Comparison of ENCODE assay signal across 20 cellular contexts in genomic region chr19:33558846-33559245, GRCh38. TPM values are rescaled to one million over a fixed set of nuclear protein-coding genes. Genes with fewer than 3 reads are reported as not detected.
DNase-seq lines count a peak whose midpoint lies in the region; TF ChIP-seq lines count a peak whose summit lies in the region.
"Had no signal": no experiment of that assay in that cellular context is flagged by ENCODE, and none has a peak within 500 bp of the region (broad histone marks: within the 10 kb centered on the region; RNA-seq: fewer than 3 reads in every experiment).

No MANE protein-coding gene starts in this region.

- H3K36me3 ChIP-seq in adrenal gland (replicated peaks in 1 of 2) = no peaks in the 10 kb centered on the region
- H3K36me3 ChIP-seq: ascending aorta, heart left ventricle, neutrophil had no signal

- no peaks in the 10 kb centered on the region for H3K9me3 ChIP-seq in adrenal gland (replicated peaks in 1 of 3)
- H3K9me3 ChIP-seq: ascending aorta, heart left ventricle, neutrophil, testis had no signal

- intact Hi-C loops in lower leg skin (cut with DNase I; ENCODE audit: low total_unique reads) (no loop called here), adrenal gland (cut with DNase I) (no loop called here)

- no peaks in the 10 kb centered on the region for H3K27me3 ChIP-seq in adrenal gland
- H3K27me3 ChIP-seq: ascending aorta, neutrophil, testis had no signal

- H3K4me3 ChIP-seq in AG10803 (ENCODE audit: low read length) (no peak overlapping the region), LNCaP clone FGC (ENCODE audit: low read depth, low read length) (no peak overlapping the region), foreskin fibroblast (ENCODE audit: low read depth in 1 of 2, low read length in 2 of 2) (no peak overlapping the region), lower leg skin (ENCODE audit: low read depth, poor library complexity, severe bottlenecking) (no peak overlapping the region), adrenal gland (no peak overlapping the region)
- H3K4me3 ChIP-seq: ascending aorta, heart left ventricle, testis had no signal

- DNase-seq in AG10803 (ENCODE audit: low read depth) (peak; percentile 4), LNCaP clone FGC (ENCODE audit: low read depth) (peak; percentile 15), SHP77 treated with DMSO at 0.1 percent for 48 hours (lab: John Stamatoyannopoulos, UW) (peak; percentile 17), foreskin fibroblast (peak; percentile 1 to 14), NCI-H2081 (lab: John Stamatoyannopoulos, UW) (no peak), lower leg skin (ENCODE audit: low spot score in 2 of 2) (no peak), adrenal gland (no peak)
- DNase-seq in activated T-cell treated with anti-CD3 and anti-CD28 coated beads, Interleukin-2, amount 50 U/mL, for 48 hours = no peak
- DNase-seq: activated CD4-positive, alpha-beta T cell treated with anti-CD3 and anti-CD28 coated beads, Interleukin-2, amount 50 U/mL, for 48 hours; activated naive CD4-positive, alpha-beta T cell; CD8-positive, alpha-beta T cell; effector memory CD4-positive, alpha-beta T cell; heart left ventricle; NCI-H187; NCI-H524; stimulated activated CD4-positive, alpha-beta T cell treated with anti-CD3 and anti-CD28 coated beads, Interleukin-15, amount 100 ng/mL, for 24 hours; T-helper 1 cell; testis had no signal

- TF ChIP-seq POLR2A in lower leg skin (IDR thresholded peaks at IDR 0.05) = no peak
- TF ChIP-seq POLR2A in adrenal gland (IDR thresholded peaks at IDR 0.05) = no peak

- H3K4me1 ChIP-seq in adrenal gland (replicated peaks in 1 of 2) = no peaks in the 10 kb centered on the region
- H3K4me1 ChIP-seq: ascending aorta, heart left ventricle, testis had no signal

- 27 to 31% methylated on average over 9 of the region's 9 CpGs for WGBS in lower leg skin, 2 donors
- WGBS in adrenal gland, 4 donors = 52 to 57% (median 55%) methylated on average over 7 to 9 of the region's 9 CpGs

- no peak for TF ChIP-seq CTCF in AG10803 (conservative IDR thresholded peaks at IDR 0.05; ENCODE audit: low read length)
- no peak for TF ChIP-seq CTCF in LNCaP clone FGC (IDR thresholded peaks at IDR 0.05; ENCODE audit: control insufficient read depth, extremely low read depth, insufficient read depth)
- TF ChIP-seq CTCF in foreskin fibroblast (IDR thresholded peaks at IDR 0.05; ENCODE audit: low read depth, low read length) = no peak
- TF ChIP-seq CTCF in lower leg skin (IDR thresholded peaks at IDR 0.05) = no peak
- TF ChIP-seq CTCF in adrenal gland (IDR thresholded peaks at IDR 0.05) = no peak

- no peak overlapping the region for H3K27ac ChIP-seq in adrenal gland
- H3K27ac ChIP-seq: ascending aorta, heart left ventricle, neutrophil, testis had no signal

RNA-seq across cellular contexts. Expression of gene PEPD, which starts 37.3 kb away (rescaled TPM):
- total RNA-seq in lower leg skin (10 to 100 TPM; 58.9 to 81.0 (median 70.7) TPM), adrenal gland (100 to 1,000 TPM in 6 of 8 donors, 10 to 100 TPM in 2; 82.6 to 311 (median 140) TPM)
- polyA plus RNA-seq in adrenal gland = 100 to 1,000 TPM in 1 of 3 donors, 10 to 100 TPM in 2; 41.7 to 118 (median 68.1) TPM

Comparison
In these comparisons a context has a peak if more than half of its experiments do, and no peak if none do; other contexts are left out.
1. DNase-seq: peak in AG10803 (single experiment), LNCaP clone FGC (single experiment), SHP77 treated with DMSO at 0.1 percent for 48 hours (single experiment) and foreskin fibroblast (2 of 2); none in NCI-H2081 (0 of 2), lower leg skin (0 of 2), adrenal gland (0 of 7) and activated T-cell treated with anti-CD3 and anti-CD28 coated beads, Interleukin-2, amount 50 U/mL, for 48 hours (0 of 2).